ENCODE assay signal across 15 cellular contexts in the genomic region with DNA sequence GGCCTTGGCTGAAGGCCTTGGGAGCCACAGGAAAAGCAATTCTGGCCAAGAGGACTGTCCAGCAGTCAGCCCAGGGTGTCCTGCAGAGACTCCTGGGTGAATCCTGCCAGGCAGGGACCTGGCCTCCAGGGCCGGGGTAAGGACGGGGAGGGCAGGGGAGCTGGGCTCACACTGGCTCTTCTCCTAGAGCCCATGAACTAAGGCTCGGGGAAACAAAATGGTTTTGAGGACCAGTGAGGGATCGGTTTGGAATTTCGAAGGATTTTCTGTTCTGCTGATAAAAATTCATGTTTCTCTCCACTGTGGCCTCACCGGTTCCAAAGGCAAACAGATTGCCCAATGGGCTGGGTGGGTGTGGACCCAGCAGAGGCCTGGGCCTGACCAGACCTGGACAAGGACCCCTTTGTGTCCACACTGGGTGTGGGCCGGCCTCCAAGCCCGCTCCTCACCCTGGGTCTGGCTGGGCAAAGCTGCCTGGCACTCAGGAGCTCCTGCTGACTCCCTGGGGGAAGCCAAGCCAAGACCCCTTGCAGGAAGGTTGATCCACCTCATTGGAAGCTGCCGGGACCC. TPM values are rescaled to one million over a fixed set of nuclear protein-coding genes. Genes with fewer than 3 reads are reported as not detected.
DNase-seq lines count a peak whose midpoint lies in the region; ATAC-seq and TF ChIP-seq lines count a peak whose summit lies in the region.
"Had no signal": no experiment of that assay in that cellular context is flagged by ENCODE, and none has a peak within 500 bp of the region (broad histone marks: within the 10 kb centered on the region; RNA-seq: fewer than 3 reads in every experiment).

No MANE protein-coding gene starts in this region.

- intact Hi-C loops in stomach (cut with DNase I; ENCODE audit: low total_unique reads) = no loop called here

- no peak overlapping the region for H3K4me3 Mint-ChIP-seq in T-cell
- H3K4me3 Mint-ChIP-seq: activated naive CD4-positive, alpha-beta T cell treated with anti-CD3 and anti-CD28 coated beads, Interleukin-2, amount 10 ng/mL, durations not matched to agents 7 days and 5 days had no signal

- DNase-seq in left lobe of liver (ENCODE audit: low spot score) (peak; percentile 80), stomach (peak; percentile 74), T-cell (no peak)
- DNase-seq: activated naive CD4-positive, alpha-beta T cell treated with anti-CD3 and anti-CD28 coated beads, Interleukin-2, amount 10 ng/mL, durations not matched to agents 7 days and 5 days; DMS79; KBM-7; NCI-H1092; NCI-H2227 treated with DMSO at 0.1 percent for 48 hours; SIG-M5 had no signal

- H3K27me3 ChIP-seq in stomach = no peaks in the 10 kb centered on the region
- H3K27me3 ChIP-seq: thyroid gland had no signal

- no peaks in the 10 kb centered on the region for H3K36me3 Mint-ChIP-seq in T-cell
- H3K36me3 Mint-ChIP-seq: activated naive CD4-positive, alpha-beta T cell treated with anti-CD3 and anti-CD28 coated beads, Interleukin-2, amount 10 ng/mL, durations not matched to agents 7 days and 5 days had no signal

- H3K4me3 ChIP-seq in HEK293 (ENCODE audit: low read depth, low read length) = no peak overlapping the region
- H3K4me3 ChIP-seq in stomach = no peak overlapping the region
- H3K4me3 ChIP-seq: thyroid gland had no signal

- POLR2A ChIA-PET in HEK293 (lab: Yijun Ruan, JAX) (no interaction called here), T-cell (lab: Charles Lee) (no interaction called here)

- H3K4me1 ChIP-seq in HEK293 (ENCODE audit: control insufficient read depth, insufficient read depth, low read length) = no peaks in the 10 kb centered on the region
- peaks cover 31 to 67% (median 57%) of the 10 kb centered on the region in 4 donors for H3K4me1 ChIP-seq in stomach

- CTCF ChIA-PET in HEK293 (lab: Yijun Ruan, JAX) = interaction anchor here (0.8 kb wide), 1 partner anchor 27 kb away, joined by 5 read pairs; a partner anchor contains a TSS
- CTCF ChIA-PET in T-cell (lab: Charles Lee) = no interaction called here

- H3K27ac ChIP-seq in HEK293 (ENCODE audit: extremely low read depth, low read depth, low read length) (no peak overlapping the region), cingulate gyrus (ENCODE audit: low read depth, low read length) (peak overlapping the region; percentile 67), stomach (peak overlapping the region; percentile 49 to 82 (median 68))

- TF ChIP-seq POLR2A in stomach (IDR thresholded peaks at IDR 0.05) = no peak

- no peaks in the 10 kb centered on the region for H3K4me1 Mint-ChIP-seq in T-cell
- H3K4me1 Mint-ChIP-seq: activated naive CD4-positive, alpha-beta T cell treated with anti-CD3 and anti-CD28 coated beads, Interleukin-2, amount 10 ng/mL, durations not matched to agents 7 days and 5 days had no signal

- peaks cover 0 to 4% of the 10 kb centered on the region in 2 donors for H3K27me3 Mint-ChIP-seq in T-cell
- H3K27me3 Mint-ChIP-seq: activated naive CD4-positive, alpha-beta T cell treated with anti-CD3 and anti-CD28 coated beads, Interleukin-2, amount 10 ng/mL, durations not matched to agents 7 days and 5 days had no signal

- H3K9me3 ChIP-seq in HEK293 (ENCODE audit: control insufficient read depth, insufficient read depth, low read depth, low read length) = no peaks in the 10 kb centered on the region
- H3K9me3 ChIP-seq in stomach = no peaks in the 10 kb centered on the region
- H3K9me3 ChIP-seq: thyroid gland had no signal

- no peaks in the 10 kb centered on the region for H3K9me3 Mint-ChIP-seq in T-cell
- H3K9me3 Mint-ChIP-seq: activated naive CD4-positive, alpha-beta T cell treated with anti-CD3 and anti-CD28 coated beads, Interleukin-2, amount 10 ng/mL, durations not matched to agents 7 days and 5 days had no signal

- 34 to 73% (median 58%) methylated on average over 7 to 9 of the region's 9 CpGs for WGBS in stomach, 5 donors

- peak; percentile 61 for ATAC-seq in left lobe of liver
- ATAC-seq in HG02798 (IDR thresholded peaks at IDR 0.05; ENCODE audit: poor library complexity, unreplicated experiment) = no peak
- ATAC-seq in GM18520 (IDR thresholded peaks at IDR 0.05; ENCODE audit: unreplicated experiment) = no peak
- no peak for ATAC-seq in T-cell (replicated peaks in 1 of 4)
- no peak for ATAC-seq in HG03439 (IDR thresholded peaks at IDR 0.05; ENCODE audit: unreplicated experiment)

- TF ChIP-seq CTCF in HEK293 (tag by site-specific recombination; IDR thresholded peaks at IDR 0.05) (no peak), stomach (IDR thresholded peaks at IDR 0.05) (no peak)

- H3K36me3 ChIP-seq in HEK293 (ENCODE audit: control insufficient read depth in 2 of 2, insufficient read depth in 1 of 2, low read length in 2 of 2) (peaks cover 0 to 4% of the 10 kb centered on the region in 2 experiments; a peak in 1 of 3 replicates), stomach (peaks cover 0 to 52% (median 34%) of the 10 kb centered on the region in 4 donors)
- H3K36me3 ChIP-seq: thyroid gland had no signal

- no peak overlapping the region for H3K27ac Mint-ChIP-seq in T-cell
- H3K27ac Mint-ChIP-seq: activated naive CD4-positive, alpha-beta T cell treated with anti-CD3 and anti-CD28 coated beads, Interleukin-2, amount 10 ng/mL, durations not matched to agents 7 days and 5 days had no signal

- no peak for TF ChIP-seq EP300 in stomach (IDR thresholded peaks at IDR 0.05)

TF ChIP-seq in HEK293, 187 proteins besides CTCF, POLR2A, EP300 and RAD21:
- no peak for TF ChIP-seq ZNF423 (tag by site-specific recombination; IDR thresholded peaks at IDR 0.05)
- TF ChIP-seq SP3 (tag by site-specific recombination; IDR thresholded peaks at IDR 0.05) = no peak
- peak; percentile 52 for TF ChIP-seq ZIC2 (tag by site-specific recombination; IDR thresholded peaks at IDR 0.05)
- TF ChIP-seq, protein P1, sequence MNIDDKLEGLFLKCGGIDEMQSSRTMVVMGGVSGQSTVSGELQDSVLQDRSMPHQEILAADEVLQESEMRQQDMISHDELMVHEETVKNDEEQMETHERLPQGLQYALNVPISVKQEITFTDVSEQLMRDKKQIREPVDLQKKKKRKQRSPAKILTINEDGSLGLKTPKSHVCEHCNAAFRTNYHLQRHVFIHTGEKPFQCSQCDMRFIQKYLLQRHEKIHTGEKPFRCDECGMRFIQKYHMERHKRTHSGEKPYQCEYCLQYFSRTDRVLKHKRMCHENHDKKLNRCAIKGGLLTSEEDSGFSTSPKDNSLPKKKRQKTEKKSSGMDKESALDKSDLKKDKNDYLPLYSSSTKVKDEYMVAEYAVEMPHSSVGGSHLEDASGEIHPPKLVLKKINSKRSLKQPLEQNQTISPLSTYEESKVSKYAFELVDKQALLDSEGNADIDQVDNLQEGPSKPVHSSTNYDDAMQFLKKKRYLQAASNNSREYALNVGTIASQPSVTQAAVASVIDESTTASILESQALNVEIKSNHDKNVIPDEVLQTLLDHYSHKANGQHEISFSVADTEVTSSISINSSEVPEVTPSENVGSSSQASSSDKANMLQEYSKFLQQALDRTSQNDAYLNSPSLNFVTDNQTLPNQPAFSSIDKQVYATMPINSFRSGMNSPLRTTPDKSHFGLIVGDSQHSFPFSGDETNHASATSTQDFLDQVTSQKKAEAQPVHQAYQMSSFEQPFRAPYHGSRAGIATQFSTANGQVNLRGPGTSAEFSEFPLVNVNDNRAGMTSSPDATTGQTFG (tag by site-specific recombination; IDR thresholded peaks at IDR 0.05; ENCODE audit: borderline replicate concordance) = no peak

RNA-seq across cellular contexts. Expression of a gene that starts 27.3 kb away (rescaled TPM):
- 72.2 TPM for total RNA-seq in left lobe of liver
- total RNA-seq in stomach = 10 to 100 TPM; 21.3 to 89.8 (median 49.0) TPM
- polyA plus RNA-seq in stomach = 10 to 100 TPM; 19.1 to 35.2 (median 33.9) TPM
- 1 to 10 TPM in 3 of 5 donors, under 1 TPM in 2; 0.18 to 2.0 (median 1.2) TPM for total RNA-seq in T-cell

Comparison
In these comparisons a context has a peak if more than half of its experiments do, and no peak if none do; other contexts are left out.
1. DNase-seq: peak in left lobe of liver (single experiment) and stomach (single experiment); none in T-cell (0 of 34).
2. RNA of a gene that starts 27.3 kb away (total RNA-seq): 72.2 TPM in left lobe of liver (single experiment) and 21.3 to 89.8 TPM in stomach; 0.18 to 2.0 TPM in T-cell; every median in the first group is over 4 times any median in the second.